ENCODE assay signal across 32 cellular contexts in genomic region chr18:13895505-13896033, GRCh38. TPM values are rescaled to one million over a fixed set of nuclear protein-coding genes. Genes with fewer than 3 reads are reported as not detected.
"Had no signal": no experiment of that assay in that cellular context is flagged by ENCODE, and none has a peak within 500 bp of the region (broad histone marks: within the 10 kb centered on the region; RNA-seq: fewer than 3 reads in every experiment).

No MANE protein-coding gene starts in this region.

- ATAC-seq: heart left ventricle; natural killer cell; pancreas; sciatic nerve; stimulated activated naive B cell treated with anti-CD40 and anti-IgM and Interleukin-4, amounts not matched to agents 10 μg/mL and 1 μg/mL and 100 μg/mL, for 72 hours; stimulated activated naive CD8-positive, alpha-beta T cell treated with anti-CD3 and anti-CD28 coated beads, Interleukin-15, amount 100 ng/mL, for 72 hours; upper lobe of right lung had no signal

- H3K9me3 ChIP-seq: pancreas, testis, upper lobe of right lung had no signal

- FAIRE-seq: frontal cortex, islet of Langerhans, pancreas had no signal

- DNase-seq: effector CD4-positive, alpha-beta T cell; heart left ventricle; hippocampal formation; kidney glomerular epithelial cell; natural killer cell; occipital lobe; pancreas; spleen; stimulated activated CD4-positive, alpha-beta T cell treated with anti-CD3 and anti-CD28 coated beads, Interleukin-15, amount 100 ng/mL, for 24 hours; stimulated activated CD4-positive, alpha-beta T cell treated with anti-CD3 and anti-CD28 coated beads, Interleukin-1b, Interleukin-23, amount 100 ng/mL, for 48 hours; stimulated activated CD4-positive, alpha-beta T cell treated with anti-CD3 and anti-CD28 coated beads, Interleukin-4, amount 100 ng/mL, for 24 hours; stimulated activated naive B cell treated with anti-CD40 and anti-IgM and Interleukin-4, amounts not matched to agents 10 μg/mL and 1 μg/mL and 100 μg/mL, for 72 hours; stimulated activated naive CD8-positive, alpha-beta T cell treated with anti-CD3 and anti-CD28 coated beads, Interleukin-15, amount 100 ng/mL, for 72 hours; testis; upper lobe of right lung had no signal

- H3K36me3 ChIP-seq: heart left ventricle, pancreas, spleen, tibial nerve, upper lobe of right lung had no signal

- H3K27me3 ChIP-seq: pancreas, testis, tibial nerve, upper lobe of right lung had no signal

- H3K4me1 ChIP-seq: heart left ventricle, pancreas, spleen, testis, tibial nerve, upper lobe of right lung had no signal

- H3K4me3 ChIP-seq: coronary artery, heart left ventricle, pancreas, spleen, testis, tibial nerve, upper lobe of right lung had no signal

- H3K27ac ChIP-seq: coronary artery, heart left ventricle, pancreas, spleen, testis, tibial nerve, upper lobe of right lung had no signal

RNA-seq across cellular contexts. Expression of gene MC2R, which starts 19.8 kb away (rescaled TPM):
- total RNA-seq: cerebellum, dermis microvascular lymphatic vessel endothelial cell, fibroblast of lung, glomerular endothelial cell, heart left ventricle, liver, lung microvascular endothelial cell, mucosa of gallbladder, myocyte, natural killer cell, occipital lobe, pancreas, progenitor cell of endocrine pancreas, sciatic nerve, skeletal muscle tissue, spleen, subcutaneous adipose tissue, testis, tibial nerve, upper lobe of right lung had no signal
- polyA plus RNA-seq: esophagus, fibroblast of lung, heart left ventricle, liver, pancreas, spleen had no signal
